ENCODE assay signal across 36 cellular contexts in the genomic region with DNA sequence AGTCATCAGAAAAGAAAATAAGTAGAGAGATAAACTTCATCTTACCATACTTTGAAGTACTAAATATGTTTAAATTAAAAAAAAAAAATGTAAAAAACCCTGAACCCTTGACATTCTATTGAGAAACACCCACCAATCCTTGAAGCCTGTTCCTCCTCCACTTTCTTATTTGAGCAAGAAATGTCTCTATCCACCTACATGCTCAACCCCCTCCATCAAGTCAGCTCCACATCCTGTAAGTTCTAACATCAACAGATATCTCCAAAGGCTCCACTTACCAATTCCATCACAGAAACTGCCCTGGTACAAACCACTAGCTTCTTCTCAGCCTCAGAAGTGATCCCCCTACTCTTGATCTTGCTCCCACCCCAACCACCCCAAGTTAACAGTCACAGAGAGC.
"Had no signal": no experiment of that assay in that cellular context is flagged by ENCODE, and none has a peak within 500 bp of the region (broad histone marks: within the 10 kb centered on the region; RNA-seq: fewer than 3 reads in every experiment).

No MANE protein-coding gene starts in this region.

- FAIRE-seq: astrocyte, TTC549 had no signal

- H3K4me1 ChIP-seq: adrenal gland, body of pancreas, breast epithelium had no signal

- H3K4me3 Mint-ChIP-seq: activated B cell treated with CpG ODN at 0.5 μM for 24 hours; activated CD4-positive, alpha-beta memory T cell treated with anti-CD3 and anti-CD28 coated beads for 36 hours; activated CD4-positive, alpha-beta T cell treated with anti-CD3 and anti-CD28 coated beads, Interleukin-2, amount 10 ng/mL, durations not matched to agents 24 days and 14 days; activated CD8-positive, alpha-beta T cell treated with anti-CD3 and anti-CD28 coated beads for 36 hours; activated naive CD4-positive, alpha-beta T cell treated with anti-CD3 and anti-CD28 coated beads for 36 hours; activated naive CD8-positive, alpha-beta T cell treated with anti-CD3 and anti-CD28 coated beads for 36 hours; activated T-cell treated with anti-CD3 and anti-CD28 coated beads, Interleukin-2, amount 50 U/mL, for 4 hours; activated T-cell treated with anti-CD3 and anti-CD28 coated beads, Interleukin-2, amount 50 U/mL, for 72 hours; activated T-helper 1 cell treated with anti-CD3 and anti-CD28 coated beads, Interleukin-12 subunit alpha, Interleukin-12 subunit beta, Interleukin-2, Interleukin-4 antibody, amounts not matched to agents 30 ng/mL and 10 ng/mL and 1 ng/mL, durations not matched to agents 14 hours and 24 hours and 36 hours; activated T-helper 17 cell treated with anti-CD3 and anti-CD28 coated beads, Interleukin-2, amount 50 U/mL, for 72 hours; T-helper 1 cell treated with Interleukin-12 subunit alpha and Interleukin-12 subunit beta and Interleukin-4 antibody, amounts not matched to agents 30 μg/mL and 1 μg/mL, for 36 hours; T-helper 2 cell treated with Interferon-gamma antibody and Interleukin-4, amounts not matched to agents 5 μg/mL and 100 μg/mL, for 36 hours had no signal

- H3K27me3 ChIP-seq: adrenal gland, body of pancreas, brain microvascular endothelial cell, breast epithelium had no signal

- H3K9me3 Mint-ChIP-seq: activated CD4-positive, alpha-beta T cell treated with anti-CD3 and anti-CD28 coated beads, Interleukin-2, amount 10 ng/mL, durations not matched to agents 24 days and 14 days; activated naive CD4-positive, alpha-beta T cell treated with anti-CD3 and anti-CD28 coated beads for 36 hours; activated naive CD8-positive, alpha-beta T cell treated with anti-CD3 and anti-CD28 coated beads for 36 hours; activated T-helper 1 cell treated with anti-CD3 and anti-CD28 coated beads, Interleukin-12 subunit alpha, Interleukin-12 subunit beta, Interleukin-2, Interleukin-4 antibody, amounts not matched to agents 30 ng/mL and 10 ng/mL and 1 ng/mL, durations not matched to agents 14 hours and 24 hours and 36 hours had no signal

- H3K27ac Mint-ChIP-seq: activated B cell treated with CpG ODN at 0.5 μM for 24 hours; activated CD4-positive, alpha-beta memory T cell treated with anti-CD3 and anti-CD28 coated beads for 36 hours; activated CD4-positive, alpha-beta T cell treated with anti-CD3 and anti-CD28 coated beads, Interleukin-2, amount 10 ng/mL, durations not matched to agents 24 days and 14 days; activated CD8-positive, alpha-beta T cell treated with anti-CD3 and anti-CD28 coated beads for 36 hours; activated naive CD4-positive, alpha-beta T cell treated with anti-CD3 and anti-CD28 coated beads for 36 hours; activated naive CD4-positive, alpha-beta T cell treated with anti-CD3 and anti-CD28 coated beads, Interleukin-2, amount 50 U/mL, for 72 hours; activated naive CD8-positive, alpha-beta T cell treated with anti-CD3 and anti-CD28 coated beads for 36 hours; activated T-cell treated with anti-CD3 and anti-CD28 coated beads, Interleukin-2, amount 50 U/mL, for 72 hours; activated T-helper 1 cell treated with anti-CD3 and anti-CD28 coated beads, Interleukin-12 subunit alpha, Interleukin-12 subunit beta, Interleukin-2, Interleukin-4 antibody, amounts not matched to agents 30 ng/mL and 10 ng/mL and 1 ng/mL, durations not matched to agents 14 hours and 24 hours and 36 hours; activated T-helper 17 cell treated with anti-CD3 and anti-CD28 coated beads, Interleukin-2, amount 50 U/mL, for 72 hours; T-helper 1 cell treated with Interleukin-12 subunit alpha and Interleukin-12 subunit beta and Interleukin-4 antibody, amounts not matched to agents 30 μg/mL and 1 μg/mL, for 36 hours; T-helper 2 cell treated with Interferon-gamma antibody and Interleukin-4, amounts not matched to agents 5 μg/mL and 100 μg/mL, for 36 hours had no signal

- H3K4me1 Mint-ChIP-seq: activated B cell treated with CpG ODN at 0.5 μM for 24 hours; activated CD4-positive, alpha-beta T cell treated with anti-CD3 and anti-CD28 coated beads, Interleukin-2, amount 10 ng/mL, durations not matched to agents 24 days and 14 days; activated naive CD8-positive, alpha-beta T cell treated with anti-CD3 and anti-CD28 coated beads for 36 hours; activated T-helper 17 cell treated with anti-CD3 and anti-CD28 coated beads, Interleukin-2, amount 50 U/mL, for 72 hours had no signal

- H3K9me3 ChIP-seq: adrenal gland, body of pancreas, breast epithelium had no signal

- H3K36me3 Mint-ChIP-seq: activated CD4-positive, alpha-beta memory T cell treated with anti-CD3 and anti-CD28 coated beads for 36 hours; activated naive CD4-positive, alpha-beta T cell treated with anti-CD3 and anti-CD28 coated beads, Interleukin-2, amount 50 U/mL, for 72 hours; activated naive CD8-positive, alpha-beta T cell treated with anti-CD3 and anti-CD28 coated beads for 36 hours had no signal

- ATAC-seq: activated CD8-positive, alpha-beta T cell treated with anti-CD3 and anti-CD28 coated beads for 36 hours; activated naive CD4-positive, alpha-beta T cell treated with anti-CD3 and anti-CD28 coated beads, Interleukin-2, amount 50 U/mL, for 72 hours; activated T-cell treated with anti-CD3 and anti-CD28 coated beads, Interleukin-2, amount 50 U/mL, for 4 hours; activated T-cell treated with anti-CD3 and anti-CD28 coated beads, Interleukin-2, amount 50 U/mL, for 72 hours; activated T-helper 17 cell treated with anti-CD3 and anti-CD28 coated beads, Interleukin-2, amount 50 U/mL, for 72 hours; body of pancreas had no signal

- DNase-seq: activated B cell treated with CpG ODN at 0.5 μM for 24 hours; activated CD4-positive, alpha-beta memory T cell treated with anti-CD3 and anti-CD28 coated beads for 36 hours; activated CD4-positive, alpha-beta T cell treated with anti-CD3 and anti-CD28 coated beads for 4 hours; activated CD4-positive, alpha-beta T cell treated with anti-CD3 and anti-CD28 coated beads, Interleukin-2, amount 10 ng/mL, durations not matched to agents 24 days and 14 days; activated CD4-positive, alpha-beta T cell treated with anti-CD3 and anti-CD28 coated beads, Interleukin-2, amount 50 U/mL, for 1 hour; activated CD4-positive, alpha-beta T cell treated with anti-CD3 and anti-CD28 coated beads, Interleukin-2, amount 50 U/mL, for 4 hours; activated CD4-positive, CD25-positive, alpha-beta regulatory T cell treated with anti-CD3 and anti-CD28 coated beads, Interleukin-2, amount 50 U/mL, for 72 hours; activated CD8-positive, alpha-beta memory T cell treated with anti-CD3 and anti-CD28 coated beads, Interleukin-2, amount 50 U/mL, for 4 hours; activated CD8-positive, alpha-beta T cell treated with anti-CD3 and anti-CD28 coated beads for 36 hours; activated effector memory CD4-positive, alpha-beta T cell treated with anti-CD3 and anti-CD28 coated beads, Interleukin-2, amount 50 U/mL, for 16 hours; activated gamma-delta T cell treated with Interleukin-2 at 50 U/mL for 16 hours; activated naive CD4-positive, alpha-beta T cell; activated naive CD4-positive, alpha-beta T cell treated with anti-CD3 and anti-CD28 coated beads for 36 hours; activated naive CD4-positive, alpha-beta T cell treated with anti-CD3 and anti-CD28 coated beads, Interleukin-2, amount 50 U/mL, for 16 hours; activated naive CD8-positive, alpha-beta T cell treated with anti-CD3 and anti-CD28 coated beads for 36 hours; activated T-cell treated with anti-CD3 and anti-CD28 coated beads for 4 hours; activated T-cell treated with anti-CD3 and anti-CD28 coated beads, Interleukin-2, amount 50 U/mL, for 1 hour; activated T-cell treated with anti-CD3 and anti-CD28 coated beads, Interleukin-2, amount 50 U/mL, for 4 hours; activated T-cell treated with anti-CD3 and anti-CD28 coated beads, Interleukin-2, amount 50 U/mL, for 72 hours; adrenal gland; amniotic stem cell; aorta; body of pancreas; brain microvascular endothelial cell; central memory CD4-positive, alpha-beta T cell; T-helper 2 cell; T-helper 9 cell had no signal

- H3K36me3 ChIP-seq: adrenal gland, brain microvascular endothelial cell, breast epithelium had no signal

- H3K27ac ChIP-seq: adrenal gland, body of pancreas, brain microvascular endothelial cell, breast epithelium, VCaP had no signal

- H3K4me3 ChIP-seq: adrenal gland, body of pancreas, breast epithelium had no signal

- H3K27me3 Mint-ChIP-seq: activated B cell treated with CpG ODN at 0.5 μM for 24 hours; activated CD4-positive, alpha-beta memory T cell treated with anti-CD3 and anti-CD28 coated beads for 36 hours; activated CD4-positive, alpha-beta T cell treated with anti-CD3 and anti-CD28 coated beads, Interleukin-2, amount 10 ng/mL, durations not matched to agents 24 days and 14 days; activated CD8-positive, alpha-beta T cell treated with anti-CD3 and anti-CD28 coated beads for 36 hours; activated naive CD8-positive, alpha-beta T cell treated with anti-CD3 and anti-CD28 coated beads for 36 hours; activated T-helper 17 cell treated with anti-CD3 and anti-CD28 coated beads, Interleukin-2, amount 50 U/mL, for 72 hours had no signal
